In genomic region chr3:172142074-172143059, GRCh38 we compare ENCODE assay signal across 8 cellular contexts.
A peak's percentile ranks its signal among the peaks of the same experiment; 100 is the strongest.
DNase-seq lines count a peak whose midpoint lies in the region; ATAC-seq and TF ChIP-seq lines count a peak whose summit lies in the region.

No MANE protein-coding gene starts in this region.

- TF ChIP-seq EP300 in stomach (IDR thresholded peaks at IDR 0.05) = no peak

- peak; percentile 82 for DNase-seq in HFFc6
- DNase-seq in MV-4-11 (lab: John Stamatoyannopoulos, UW) = peak; percentile 94
- DNase-seq in fibroblast of the aortic adventitia (ENCODE audit: low read depth) = peak; percentile 69
- no peak for DNase-seq in stomach
- no peak for DNase-seq in NCI-H510A (lab: John Stamatoyannopoulos, UW)
- DNase-seq in prostate gland (ENCODE audit: low spot score) = no peak
- DNase-seq in hypothalamus (lab: John Stamatoyannopoulos, UW) = no peak

- peak overlapping the region; percentile 93 for H3K27ac Mint-ChIP-seq in HFFc6

- H3K4me1 ChIP-seq in stomach (peaks cover 55 to 94% (median 71%) of the 10 kb centered on the region in 4 donors), prostate gland (replicated peaks) (peaks cover 12% of the 10 kb centered on the region)

- no peaks in the 10 kb centered on the region for H3K36me3 ChIP-seq in stomach
- no peaks in the 10 kb centered on the region for H3K36me3 ChIP-seq in prostate gland

- peaks cover 31% of the 10 kb centered on the region for H3K9me3 Mint-ChIP-seq in HFFc6

- H3K9me3 ChIP-seq in stomach (no peaks in the 10 kb centered on the region), prostate gland (no peaks in the 10 kb centered on the region)

- H3K4me3 ChIP-seq in fibroblast of the aortic adventitia (ENCODE audit: low read depth, low read length) (no peak overlapping the region), stomach (no peak overlapping the region), prostate gland (no peak overlapping the region)

- TF ChIP-seq POLR2A in stomach (IDR thresholded peaks at IDR 0.05) = no peak
- TF ChIP-seq POLR2A in prostate gland (IDR thresholded peaks at IDR 0.05) = no peak

- ATAC-seq in GM18519 (IDR thresholded peaks at IDR 0.05; ENCODE audit: low FRiP score, unreplicated experiment) = peak; percentile 58

- peaks cover 39% of the 10 kb centered on the region for H3K36me3 Mint-ChIP-seq in HFFc6 (ENCODE audit: low read depth)

- no peak for TF ChIP-seq CTCF in HFFc6 (IDR thresholded peaks at IDR 0.05)
- TF ChIP-seq CTCF in fibroblast of the aortic adventitia (IDR thresholded peaks at IDR 0.05; ENCODE audit: insufficient read depth, low read length) = no peak
- no peak for TF ChIP-seq CTCF in stomach (IDR thresholded peaks at IDR 0.05)
- TF ChIP-seq CTCF in prostate gland (IDR thresholded peaks at IDR 0.05) = no peak

- H3K27ac ChIP-seq in stomach (peak overlapping the region; percentile 10 to 87 (median 77)), prostate gland (no peak overlapping the region)

- WGBS in stomach, 5 donors = 62 to 75% (median 66%) methylated on average over 9 of the region's 9 CpGs
- 74% methylated on average over 9 of the region's 9 CpGs for WGBS in prostate gland

- no peaks in the 10 kb centered on the region for H3K27me3 ChIP-seq in stomach
- H3K27me3 ChIP-seq in prostate gland (replicated peaks; ENCODE audit: insufficient read depth) = no peaks in the 10 kb centered on the region

- intact Hi-C loops in stomach (cut with DNase I; ENCODE audit: low total_unique reads) (no loop called here), prostate gland (cut with DNase I) (loop anchor here (5.0 kb wide), 1 partner anchor 120 kb away; no protein-coding TSS in a partner anchor)

- H3K4me3 Mint-ChIP-seq in HFFc6 = peak overlapping the region; percentile 65

- H3K4me1 Mint-ChIP-seq in HFFc6 (ENCODE audit: low read depth) = peaks cover 81% of the 10 kb centered on the region

- peaks cover 2% of the 10 kb centered on the region; the same call in 1 of the 2 replicates for H3K27me3 Mint-ChIP-seq in HFFc6 (ENCODE audit: insufficient read depth)

Comparison
In these comparisons a context has a peak if more than half of its experiments do, and no peak if none do; other contexts are left out.
1. DNase-seq: peak in HFFc6 (single experiment), MV-4-11 (single experiment) and fibroblast of the aortic adventitia (single experiment); none in stomach (single experiment), NCI-H510A (single experiment), prostate gland (single experiment) and hypothalamus (0 of 51).
2. H3K27ac ChIP-seq: peak in stomach (5 of 5); none in prostate gland (0 of 2).